Comparison of ENCODE assay signal across 1 cellular context in the genomic region with DNA sequence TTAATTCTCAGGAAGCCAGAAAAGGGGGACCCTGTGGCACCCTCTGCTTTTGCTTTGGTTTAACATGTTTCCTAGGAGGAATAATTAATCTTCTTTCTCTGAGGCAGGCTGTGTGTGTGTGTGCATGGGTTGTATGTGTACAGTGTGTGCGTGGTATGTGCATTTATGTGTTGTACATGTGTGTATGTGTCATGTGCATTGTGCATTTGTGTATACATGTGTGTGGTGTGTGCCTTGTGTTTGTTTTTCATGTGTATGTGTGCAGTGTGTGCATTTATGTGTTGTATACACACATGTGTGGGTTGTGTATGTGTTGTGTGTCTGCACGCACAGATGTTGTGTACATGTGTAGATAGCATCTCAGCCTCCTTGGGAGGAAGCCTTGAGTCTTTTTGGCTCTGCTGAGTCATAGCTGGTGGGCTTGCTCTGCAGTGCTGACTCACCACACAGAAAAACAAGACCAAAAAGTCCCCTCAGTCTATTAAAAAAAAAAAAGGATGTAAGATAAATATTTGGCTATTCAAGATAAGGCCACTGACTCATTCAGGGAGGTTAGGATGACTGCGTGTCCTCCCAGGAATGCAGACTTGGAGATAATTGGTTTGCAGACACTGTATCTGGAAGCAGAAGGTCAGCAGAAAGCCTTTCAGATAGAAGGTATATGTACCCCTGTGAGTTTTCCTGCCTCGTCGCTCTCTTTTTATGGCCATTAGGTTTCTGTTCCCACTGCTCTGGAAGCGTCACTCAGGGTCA.
TF ChIP-seq lines count a peak whose summit lies in the region.

No MANE protein-coding gene starts in this region.

TF ChIP-seq in K562, 482 proteins besides CTCF, POLR2A, EP300 and RAD21 (continued from another document and continues in another):
- TF ChIP-seq HDAC1 (IDR thresholded peaks at IDR 0.05) (peak; percentile 20 to 97; a peak in 3 of 4 replicates), ILF3 (IDR thresholded peaks at IDR 0.05; ENCODE audit: borderline replicate concordance) (0 out of 2 replicates have a peak, but pooled peaks have one; percentile 45), XRCC3 (IDR thresholded peaks at IDR 0.05) (no peak), HDAC3 (IDR thresholded peaks at IDR 0.05; ENCODE audit: borderline replicate concordance, partially characterized antibody) (peak; percentile 92), DNMT1 (IDR thresholded peaks at IDR 0.05) (no peak; the same call in 1 of the 2 replicates), FOXM1 (IDR thresholded peaks at IDR 0.05; ENCODE audit: low read depth) (peak; percentile 69), FOXM1 (CRISPR knock-in tag; IDR thresholded peaks at IDR 0.05; ENCODE audit: low read depth) (no peak), NRF1 (conservative IDR thresholded peaks at IDR 0.05 in 1 of 2, IDR thresholded peaks at IDR 0.05 in 1 of 2) (peak; percentile 43 to 49; a peak in 3 of 4 replicates), ATF1 (CRISPR knock-in tag; IDR thresholded peaks at IDR 0.05) (no peak), ATF1 (tag; IDR thresholded peaks at IDR 0.05) (peak; percentile 81), ESRRA (IDR thresholded peaks at IDR 0.05; ENCODE audit: borderline replicate concordance, low read depth) (peak; percentile 75), C11orf30 (IDR thresholded peaks at IDR 0.05; ENCODE audit: low read depth) (peak; percentile 99), TEAD1 (CRISPR knock-in tag; IDR thresholded peaks at IDR 0.05) (peak; percentile 97 to 99), SMARCB1 (IDR thresholded peaks at IDR 0.05; ENCODE audit: insufficient read length, low read depth) (no peak), CBFB (CRISPR knock-in tag; IDR thresholded peaks at IDR 0.05) (peak; percentile 74), RBM39 (optimal IDR thresholded peaks at IDR 0.05; ENCODE audit: low read depth, low read length) (peak; percentile 62), KHSRP (IDR thresholded peaks at IDR 0.05) (no peak), ZNF175 (CRISPR knock-in tag; IDR thresholded peaks at IDR 0.05; ENCODE audit: low read depth) (0 out of 2 replicates have a peak, but pooled peaks have one; percentile 82), JUND (IDR thresholded peaks at IDR 0.05; ENCODE audit: borderline replicate concordance, low read depth, low read length) (peak; percentile 100), JUND (tag; IDR thresholded peaks at IDR 0.05; ENCODE audit: borderline replicate concordance, low read depth, low read length) (peak; percentile 99), EHMT2 (IDR thresholded peaks at IDR 0.05) (peak; percentile 76; the same call in 1 of the 2 replicates), EGR1 (conservative IDR thresholded peaks at IDR 0.05) (peak; percentile 66), HDGF (IDR thresholded peaks at IDR 0.05) (peak; percentile 99), MAZ (CRISPR knock-in tag; conservative IDR thresholded peaks at IDR 0.05 in 1 of 2, IDR thresholded peaks at IDR 0.05 in 1 of 2) (peak in 1 of 2 experiments; percentile 84; a peak in 3 of 4 replicates), SMARCA4 (IDR thresholded peaks at IDR 0.05) (peak; percentile 100), TAF9B (IDR thresholded peaks at IDR 0.05; ENCODE audit: partially characterized antibody) (peak; percentile 90), PHTF2 (CRISPR knock-in tag; IDR thresholded peaks at IDR 0.05) (no peak), KLF16 (IDR thresholded peaks at IDR 0.05) (peak; percentile 71; the same call in 1 of the 2 replicates), ADNP (tag; IDR thresholded peaks at IDR 0.05) (peak; percentile 92), TOE1 (IDR thresholded peaks at IDR 0.05; ENCODE audit: borderline replicate concordance) (peak; percentile 75), TOE1 (CRISPR knock-in tag; IDR thresholded peaks at IDR 0.05; ENCODE audit: borderline replicate concordance, low read depth) (0 out of 2 replicates have a peak, but pooled peaks have one; percentile 33), HDAC2 (IDR thresholded peaks at IDR 0.05) (peak; percentile 95), ZNF77 (CRISPR knock-in tag; IDR thresholded peaks at IDR 0.05) (no peak), HNRNPH1 (optimal IDR thresholded peaks at IDR 0.05; ENCODE audit: low read depth, low read length) (no peak)
- TF ChIP-seq, protein P1, sequence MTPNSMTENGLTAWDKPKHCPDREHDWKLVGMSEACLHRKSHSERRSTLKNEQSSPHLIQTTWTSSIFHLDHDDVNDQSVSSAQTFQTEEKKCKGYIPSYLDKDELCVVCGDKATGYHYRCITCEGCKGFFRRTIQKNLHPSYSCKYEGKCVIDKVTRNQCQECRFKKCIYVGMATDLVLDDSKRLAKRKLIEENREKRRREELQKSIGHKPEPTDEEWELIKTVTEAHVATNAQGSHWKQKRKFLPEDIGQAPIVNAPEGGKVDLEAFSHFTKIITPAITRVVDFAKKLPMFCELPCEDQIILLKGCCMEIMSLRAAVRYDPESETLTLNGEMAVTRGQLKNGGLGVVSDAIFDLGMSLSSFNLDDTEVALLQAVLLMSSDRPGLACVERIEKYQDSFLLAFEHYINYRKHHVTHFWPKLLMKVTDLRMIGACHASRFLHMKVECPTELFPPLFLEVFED (CRISPR knock-in tag; conservative IDR thresholded peaks at IDR 0.05) = peak; percentile 79
- TF ChIP-seq, protein P2, sequence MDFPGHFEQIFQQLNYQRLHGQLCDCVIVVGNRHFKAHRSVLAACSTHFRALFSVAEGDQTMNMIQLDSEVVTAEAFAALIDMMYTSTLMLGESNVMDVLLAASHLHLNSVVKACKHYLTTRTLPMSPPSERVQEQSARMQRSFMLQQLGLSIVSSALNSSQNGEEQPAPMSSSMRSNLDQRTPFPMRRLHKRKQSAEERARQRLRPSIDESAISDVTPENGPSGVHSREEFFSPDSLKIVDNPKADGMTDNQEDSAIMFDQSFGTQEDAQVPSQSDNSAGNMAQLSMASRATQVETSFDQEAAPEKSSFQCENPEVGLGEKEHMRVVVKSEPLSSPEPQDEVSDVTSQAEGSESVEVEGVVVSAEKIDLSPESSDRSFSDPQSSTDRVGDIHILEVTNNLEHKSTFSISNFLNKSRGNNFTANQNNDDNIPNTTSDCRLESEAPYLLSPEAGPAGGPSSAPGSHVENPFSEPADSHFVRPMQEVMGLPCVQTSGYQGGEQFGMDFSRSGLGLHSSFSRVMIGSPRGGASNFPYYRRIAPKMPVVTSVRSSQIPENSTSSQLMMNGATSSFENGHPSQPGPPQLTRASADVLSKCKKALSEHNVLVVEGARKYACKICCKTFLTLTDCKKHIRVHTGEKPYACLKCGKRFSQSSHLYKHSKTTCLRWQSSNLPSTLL (IDR thresholded peaks at IDR 0.05) = peak; percentile 76
- TF ChIP-seq, protein P3, sequence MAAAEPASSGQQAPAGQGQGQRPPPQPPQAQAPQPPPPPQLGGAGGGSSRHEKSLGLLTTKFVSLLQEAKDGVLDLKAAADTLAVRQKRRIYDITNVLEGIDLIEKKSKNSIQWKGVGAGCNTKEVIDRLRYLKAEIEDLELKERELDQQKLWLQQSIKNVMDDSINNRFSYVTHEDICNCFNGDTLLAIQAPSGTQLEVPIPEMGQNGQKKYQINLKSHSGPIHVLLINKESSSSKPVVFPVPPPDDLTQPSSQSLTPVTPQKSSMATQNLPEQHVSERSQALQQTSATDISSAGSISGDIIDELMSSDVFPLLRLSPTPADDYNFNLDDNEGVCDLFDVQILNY (CRISPR knock-in tag; IDR thresholded peaks at IDR 0.05) = no peak; the same call in 1 of the 2 replicates
- TF ChIP-seq, protein P4, sequence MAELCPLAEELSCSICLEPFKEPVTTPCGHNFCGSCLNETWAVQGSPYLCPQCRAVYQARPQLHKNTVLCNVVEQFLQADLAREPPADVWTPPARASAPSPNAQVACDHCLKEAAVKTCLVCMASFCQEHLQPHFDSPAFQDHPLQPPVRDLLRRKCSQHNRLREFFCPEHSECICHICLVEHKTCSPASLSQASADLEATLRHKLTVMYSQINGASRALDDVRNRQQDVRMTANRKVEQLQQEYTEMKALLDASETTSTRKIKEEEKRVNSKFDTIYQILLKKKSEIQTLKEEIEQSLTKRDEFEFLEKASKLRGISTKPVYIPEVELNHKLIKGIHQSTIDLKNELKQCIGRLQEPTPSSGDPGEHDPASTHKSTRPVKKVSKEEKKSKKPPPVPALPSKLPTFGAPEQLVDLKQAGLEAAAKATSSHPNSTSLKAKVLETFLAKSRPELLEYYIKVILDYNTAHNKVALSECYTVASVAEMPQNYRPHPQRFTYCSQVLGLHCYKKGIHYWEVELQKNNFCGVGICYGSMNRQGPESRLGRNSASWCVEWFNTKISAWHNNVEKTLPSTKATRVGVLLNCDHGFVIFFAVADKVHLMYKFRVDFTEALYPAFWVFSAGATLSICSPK (IDR thresholded peaks at IDR 0.05; ENCODE audit: borderline replicate concordance) = peak; percentile 44; the same call in 1 of the 2 replicates
- TF ChIP-seq, protein P5, sequence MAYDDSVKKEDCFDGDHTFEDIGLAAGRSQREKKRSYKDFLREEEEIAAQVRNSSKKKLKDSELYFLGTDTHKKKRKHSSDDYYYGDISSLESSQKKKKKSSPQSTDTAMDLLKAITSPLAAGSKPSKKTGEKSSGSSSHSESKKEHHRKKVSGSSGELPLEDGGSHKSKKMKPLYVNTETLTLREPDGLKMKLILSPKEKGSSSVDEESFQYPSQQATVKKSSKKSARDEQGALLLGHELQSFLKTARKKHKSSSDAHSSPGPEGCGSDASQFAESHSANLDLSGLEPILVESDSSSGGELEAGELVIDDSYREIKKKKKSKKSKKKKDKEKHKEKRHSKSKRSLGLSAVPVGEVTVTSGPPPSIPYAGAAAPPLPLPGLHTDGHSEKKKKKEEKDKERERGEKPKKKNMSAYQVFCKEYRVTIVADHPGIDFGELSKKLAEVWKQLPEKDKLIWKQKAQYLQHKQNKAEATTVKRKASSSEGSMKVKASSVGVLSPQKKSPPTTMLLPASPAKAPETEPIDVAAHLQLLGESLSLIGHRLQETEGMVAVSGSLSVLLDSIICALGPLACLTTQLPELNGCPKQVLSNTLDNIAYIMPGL (CRISPR knock-in tag; IDR thresholded peaks at IDR 0.05) = peak; percentile 22; the same call in 1 of the 2 replicates
- TF ChIP-seq, protein P6, sequence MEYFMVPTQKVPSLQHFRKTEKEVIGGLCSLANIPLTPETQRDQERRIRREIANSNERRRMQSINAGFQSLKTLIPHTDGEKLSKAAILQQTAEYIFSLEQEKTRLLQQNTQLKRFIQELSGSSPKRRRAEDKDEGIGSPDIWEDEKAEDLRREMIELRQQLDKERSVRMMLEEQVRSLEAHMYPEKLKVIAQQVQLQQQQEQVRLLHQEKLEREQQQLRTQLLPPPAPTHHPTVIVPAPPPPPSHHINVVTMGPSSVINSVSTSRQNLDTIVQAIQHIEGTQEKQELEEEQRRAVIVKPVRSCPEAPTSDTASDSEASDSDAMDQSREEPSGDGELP (CRISPR knock-in tag; IDR thresholded peaks at IDR 0.05; ENCODE audit: borderline replicate concordance) = 0 out of 2 replicates have a peak, but pooled peaks have one; percentile 8
- TF ChIP-seq, protein P7, sequence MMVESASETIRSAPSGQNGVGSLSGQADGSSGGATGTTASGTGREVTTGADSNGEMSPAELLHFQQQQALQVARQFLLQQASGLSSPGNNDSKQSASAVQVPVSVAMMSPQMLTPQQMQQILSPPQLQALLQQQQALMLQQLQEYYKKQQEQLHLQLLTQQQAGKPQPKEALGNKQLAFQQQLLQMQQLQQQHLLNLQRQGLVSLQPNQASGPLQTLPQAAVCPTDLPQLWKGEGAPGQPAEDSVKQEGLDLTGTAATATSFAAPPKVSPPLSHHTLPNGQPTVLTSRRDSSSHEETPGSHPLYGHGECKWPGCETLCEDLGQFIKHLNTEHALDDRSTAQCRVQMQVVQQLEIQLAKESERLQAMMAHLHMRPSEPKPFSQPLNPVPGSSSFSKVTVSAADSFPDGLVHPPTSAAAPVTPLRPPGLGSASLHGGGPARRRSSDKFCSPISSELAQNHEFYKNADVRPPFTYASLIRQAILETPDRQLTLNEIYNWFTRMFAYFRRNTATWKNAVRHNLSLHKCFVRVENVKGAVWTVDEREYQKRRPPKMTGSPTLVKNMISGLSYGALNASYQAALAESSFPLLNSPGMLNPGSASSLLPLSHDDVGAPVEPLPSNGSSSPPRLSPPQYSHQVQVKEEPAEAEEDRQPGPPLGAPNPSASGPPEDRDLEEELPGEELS (CRISPR knock-in tag; IDR thresholded peaks at IDR 0.05; ENCODE audit: borderline replicate concordance) = peak; percentile 40; the same call in 1 of the 2 replicates
- TF ChIP-seq, protein P8, sequence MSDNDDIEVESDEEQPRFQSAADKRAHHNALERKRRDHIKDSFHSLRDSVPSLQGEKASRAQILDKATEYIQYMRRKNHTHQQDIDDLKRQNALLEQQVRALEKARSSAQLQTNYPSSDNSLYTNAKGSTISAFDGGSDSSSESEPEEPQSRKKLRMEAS (CRISPR knock-in tag; IDR thresholded peaks at IDR 0.05) = peak; percentile 61
- TF ChIP-seq, protein P9, sequence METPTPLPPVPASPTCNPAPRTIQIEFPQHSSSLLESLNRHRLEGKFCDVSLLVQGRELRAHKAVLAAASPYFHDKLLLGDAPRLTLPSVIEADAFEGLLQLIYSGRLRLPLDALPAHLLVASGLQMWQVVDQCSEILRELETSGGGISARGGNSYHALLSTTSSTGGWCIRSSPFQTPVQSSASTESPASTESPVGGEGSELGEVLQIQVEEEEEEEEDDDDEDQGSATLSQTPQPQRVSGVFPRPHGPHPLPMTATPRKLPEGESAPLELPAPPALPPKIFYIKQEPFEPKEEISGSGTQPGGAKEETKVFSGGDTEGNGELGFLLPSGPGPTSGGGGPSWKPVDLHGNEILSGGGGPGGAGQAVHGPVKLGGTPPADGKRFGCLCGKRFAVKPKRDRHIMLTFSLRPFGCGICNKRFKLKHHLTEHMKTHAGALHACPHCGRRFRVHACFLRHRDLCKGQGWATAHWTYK (CRISPR knock-in tag; IDR thresholded peaks at IDR 0.05) = 0 out of 2 replicates have a peak, but pooled peaks have one; percentile 10
- TF ChIP-seq, protein P10, sequence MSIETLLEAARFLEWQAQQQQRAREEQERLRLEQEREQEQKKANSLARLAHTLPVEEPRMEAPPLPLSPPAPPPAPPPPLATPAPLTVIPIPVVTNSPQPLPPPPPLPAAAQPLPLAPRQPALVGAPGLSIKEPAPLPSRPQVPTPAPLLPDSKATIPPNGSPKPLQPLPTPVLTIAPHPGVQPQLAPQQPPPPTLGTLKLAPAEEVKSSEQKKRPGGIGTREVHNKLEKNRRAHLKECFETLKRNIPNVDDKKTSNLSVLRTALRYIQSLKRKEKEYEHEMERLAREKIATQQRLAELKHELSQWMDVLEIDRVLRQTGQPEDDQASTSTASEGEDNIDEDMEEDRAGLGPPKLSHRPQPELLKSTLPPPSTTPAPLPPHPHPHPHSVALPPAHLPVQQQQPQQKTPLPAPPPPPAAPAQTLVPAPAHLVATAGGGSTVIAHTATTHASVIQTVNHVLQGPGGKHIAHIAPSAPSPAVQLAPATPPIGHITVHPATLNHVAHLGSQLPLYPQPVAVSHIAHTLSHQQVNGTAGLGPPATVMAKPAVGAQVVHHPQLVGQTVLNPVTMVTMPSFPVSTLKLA (conservative IDR thresholded peaks at IDR 0.05) = peak; percentile 84 to 91
- TF ChIP-seq, protein P11, sequence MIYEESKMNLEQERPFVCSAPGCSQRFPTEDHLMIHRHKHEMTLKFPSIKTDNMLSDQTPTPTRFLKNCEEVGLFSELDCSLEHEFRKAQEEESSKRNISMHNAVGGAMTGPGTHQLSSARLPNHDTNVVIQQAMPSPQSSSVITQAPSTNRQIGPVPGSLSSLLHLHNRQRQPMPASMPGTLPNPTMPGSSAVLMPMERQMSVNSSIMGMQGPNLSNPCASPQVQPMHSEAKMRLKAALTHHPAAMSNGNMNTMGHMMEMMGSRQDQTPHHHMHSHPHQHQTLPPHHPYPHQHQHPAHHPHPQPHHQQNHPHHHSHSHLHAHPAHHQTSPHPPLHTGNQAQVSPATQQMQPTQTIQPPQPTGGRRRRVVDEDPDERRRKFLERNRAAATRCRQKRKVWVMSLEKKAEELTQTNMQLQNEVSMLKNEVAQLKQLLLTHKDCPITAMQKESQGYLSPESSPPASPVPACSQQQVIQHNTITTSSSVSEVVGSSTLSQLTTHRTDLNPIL (CRISPR knock-in tag; IDR thresholded peaks at IDR 0.05) = no peak
